Comparison of ENCODE assay signal across 19 cellular contexts in the genomic region with DNA sequence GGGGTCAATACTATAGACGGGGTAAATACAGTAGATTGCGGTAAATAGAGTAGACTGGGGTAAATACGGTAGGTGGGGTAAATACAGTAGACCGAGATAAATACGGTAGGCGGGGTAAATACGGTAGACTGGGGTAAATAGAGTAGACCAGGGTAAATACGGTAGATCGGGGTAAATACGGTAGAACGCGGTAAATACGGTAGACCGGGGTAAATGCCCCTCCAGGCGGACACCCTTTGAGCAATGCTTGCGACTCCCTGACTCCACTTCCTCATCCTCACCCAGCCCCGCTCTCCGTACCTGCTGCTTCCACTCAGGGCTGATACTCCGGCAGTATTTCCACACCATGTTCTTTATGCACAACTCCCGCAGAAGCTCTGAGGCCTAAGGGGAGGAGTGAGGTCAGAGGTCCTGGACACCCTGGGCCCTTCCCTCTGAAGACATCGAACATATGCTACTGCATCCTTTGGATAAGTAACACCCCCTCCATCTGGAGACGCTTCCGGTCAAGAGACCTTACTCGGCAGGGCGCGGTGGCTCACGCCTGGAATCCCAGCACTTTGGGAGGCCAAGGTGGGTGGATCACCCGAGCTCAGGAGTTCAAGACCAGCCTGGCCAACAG. TPM values are rescaled to one million over a fixed set of nuclear protein-coding genes. Genes with fewer than 3 reads are reported as not detected.
A peak's percentile ranks its signal among the peaks of the same experiment; 100 is the strongest.
DNase-seq lines count a peak whose midpoint lies in the region; TF ChIP-seq lines count a peak whose summit lies in the region.
"Had no signal": no experiment of that assay in that cellular context is flagged by ENCODE, and none has a peak within 500 bp of the region (broad histone marks: within the 10 kb centered on the region; RNA-seq: fewer than 3 reads in every experiment).

No MANE protein-coding gene starts in this region.

- H4K20me1 ChIP-seq in osteoblast (ENCODE audit: insufficient read depth, low read length) = peaks cover 23% of the 10 kb centered on the region

- H3K4me1 Mint-ChIP-seq in endothelial cell (ENCODE audit: unreplicated experiment) = no peaks in the 10 kb centered on the region

- no peak overlapping the region for H3K4me3 ChIP-seq in osteoblast (ENCODE audit: insufficient read depth, low read length)
- H3K4me3 ChIP-seq: left lung, upper lobe of left lung had no signal

- H3K4me2 ChIP-seq in osteoblast (ENCODE audit: insufficient read depth, low read length) = no peak overlapping the region

- H3K36me3 ChIP-seq in osteoblast (ENCODE audit: insufficient read depth, low read length) = peaks cover 76% of the 10 kb centered on the region

- no peaks in the 10 kb centered on the region for H3K27me3 ChIP-seq in osteoblast (ENCODE audit: insufficient read depth, low read length)
- H3K27me3 ChIP-seq: left lung, upper lobe of left lung had no signal

- H3K4me1 ChIP-seq in osteoblast (ENCODE audit: insufficient read depth, low read length) = no peaks in the 10 kb centered on the region

- peak overlapping the region; percentile 30 for H3K27ac Mint-ChIP-seq in endothelial cell (ENCODE audit: unreplicated experiment)
- H3K27ac Mint-ChIP-seq: effector memory CD8-positive, alpha-beta T cell; IgD-negative memory B cell had no signal

- peaks cover 8% of the 10 kb centered on the region for H3K27me3 Mint-ChIP-seq in endothelial cell (ENCODE audit: unreplicated experiment)
- H3K27me3 Mint-ChIP-seq: central memory CD8-positive, alpha-beta T cell; effector memory CD8-positive, alpha-beta T cell; IgD-negative memory B cell; naive thymus-derived CD8-positive, alpha-beta T cell had no signal

- no peak for TF ChIP-seq CTCF in endothelial cell (IDR thresholded peaks at IDR 0.05; ENCODE audit: unreplicated experiment)
- no peak for TF ChIP-seq CTCF in osteoblast (IDR thresholded peaks at IDR 0.05; ENCODE audit: extremely low read depth, low read depth, low read length)

- peak overlapping the region; percentile 63 for H3K4me3 Mint-ChIP-seq in endothelial cell (ENCODE audit: unreplicated experiment)
- H3K4me3 Mint-ChIP-seq: central memory CD8-positive, alpha-beta T cell; effector memory CD8-positive, alpha-beta T cell; IgD-negative memory B cell had no signal

- peaks cover 37% of the 10 kb centered on the region for H3K36me3 Mint-ChIP-seq in endothelial cell (ENCODE audit: low read depth, unreplicated experiment)

- DNase-seq in DMS 273 (lab: John Stamatoyannopoulos, UW; ENCODE audit: unreplicated experiment) (peak; percentile 60), DMS 273 treated with DMSO at 0.1 percent for 48 hours (lab: John Stamatoyannopoulos, UW) (no peak), NCI-H526 treated with DMSO at 0.1 percent for 48 hours (lab: John Stamatoyannopoulos, UW) (peak; percentile 23), endothelial cell (ENCODE audit: low spot score) (no peak), osteoblast (ENCODE audit: insufficient read length, low spot score, missing footprints) (peak; percentile 83), NCI-H748 (lab: John Stamatoyannopoulos, UW; ENCODE audit: unreplicated experiment) (no peak), GDM1 (lab: John Stamatoyannopoulos, UW) (no peak), NCI-H2171 (lab: John Stamatoyannopoulos, UW) (no peak)
- DNase-seq: activated CD4-positive, CD25-positive, alpha-beta regulatory T cell; activated CD8-positive, alpha-beta memory T cell treated with anti-CD3 and anti-CD28 coated beads for 24 hours; effector memory CD8-positive, alpha-beta T cell; naive thymus-derived CD8-positive, alpha-beta T cell; NCI-H1048; stimulated activated naive CD4-positive, alpha-beta T cell treated with Interleukin-2 at 50 U/mL for 16 hours had no signal

- no peaks in the 10 kb centered on the region for H3K9me3 ChIP-seq in osteoblast (ENCODE audit: low read depth, low read length)
- H3K9me3 ChIP-seq: left lung, upper lobe of left lung had no signal

- H3K27ac ChIP-seq in osteoblast (ENCODE audit: low read depth, low read length) = no peak overlapping the region
- H3K27ac ChIP-seq: 22Rv1, left lung had no signal

- H3K79me2 ChIP-seq in osteoblast (ENCODE audit: insufficient read depth, low read length) = peaks cover 3% of the 10 kb centered on the region

- no peaks in the 10 kb centered on the region for H3K9me3 Mint-ChIP-seq in endothelial cell (ENCODE audit: unreplicated experiment)
- H3K9me3 Mint-ChIP-seq: central memory CD8-positive, alpha-beta T cell; effector memory CD8-positive, alpha-beta T cell; IgD-negative memory B cell had no signal

- H2AFZ ChIP-seq in osteoblast (ENCODE audit: low read length) = no peak overlapping the region

RNA-seq across cellular contexts. Expression of a gene that starts 13.3 kb away (rescaled TPM):
- total RNA-seq in endothelial cell (ENCODE audit: unreplicated experiment) (119 TPM), osteoblast (102 and 109 TPM in 2 replicates)

RNA-seq across cellular contexts. Expression of a gene that starts 23.1 kb away (rescaled TPM):
- total RNA-seq in endothelial cell (ENCODE audit: unreplicated experiment) (117 TPM), osteoblast (204 and 250 TPM in 2 replicates)

RNA-seq across cellular contexts. Expression of a gene that starts 47.1 kb away (rescaled TPM):
- total RNA-seq in endothelial cell (ENCODE audit: unreplicated experiment) (40.9 TPM), osteoblast (40.4 and 51.4 TPM in 2 replicates)

Comparison
In these comparisons a context has a peak if more than half of its experiments do, and no peak if none do; other contexts are left out.
1. DNase-seq: peak in DMS 273 (single experiment), NCI-H526 treated with DMSO at 0.1 percent for 48 hours (single experiment) and osteoblast (single experiment); none in DMS 273 treated with DMSO at 0.1 percent for 48 hours (single experiment), endothelial cell (single experiment), NCI-H748 (single experiment), GDM1 (single experiment) and NCI-H2171 (single experiment).